In the genomic region with DNA sequence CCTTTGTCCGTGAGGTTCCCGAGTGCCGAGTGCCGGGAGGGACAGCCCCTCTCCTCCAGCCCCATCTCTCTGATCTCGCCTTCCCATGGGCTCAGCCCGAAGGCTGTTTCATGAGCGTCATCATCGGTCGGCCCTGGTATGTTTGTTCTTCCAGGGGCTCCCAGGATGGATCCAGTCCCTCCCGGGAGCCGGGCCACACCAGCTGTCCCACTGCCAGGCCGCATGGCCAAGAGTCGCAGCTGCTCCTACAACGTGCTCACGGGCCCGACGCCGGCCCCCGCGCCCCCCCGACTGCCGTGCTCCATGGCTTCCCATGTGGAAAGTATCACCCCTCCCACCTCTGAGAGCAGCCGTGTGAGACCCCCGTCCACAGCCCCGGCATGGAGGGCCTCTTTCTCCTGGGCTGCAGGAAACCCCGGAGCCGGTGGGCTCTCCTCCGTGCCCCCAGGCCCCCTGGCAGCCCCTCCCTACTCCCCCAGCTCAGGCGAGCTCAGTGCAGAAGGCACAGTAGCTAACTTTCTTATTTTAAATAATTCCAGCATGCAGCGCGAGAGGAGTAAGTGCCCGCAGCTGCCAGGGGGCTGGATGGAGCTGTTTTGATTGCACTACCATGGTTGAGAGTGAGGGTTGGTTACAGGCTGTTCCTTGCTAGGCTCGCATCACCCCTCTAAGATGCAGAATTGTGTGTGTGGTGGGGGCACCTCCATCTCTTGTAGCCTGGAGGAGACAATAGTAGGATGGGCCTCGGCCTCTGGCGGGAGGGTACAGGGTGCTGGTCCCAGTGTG, we compare ENCODE assay signal across 15 cellular contexts. TPM values are rescaled to one million over a fixed set of nuclear protein-coding genes. Genes with fewer than 3 reads are reported as not detected.
DNase-seq lines count a peak whose midpoint lies in the region; ATAC-seq lines count a peak whose summit lies in the region.
"Had no signal": no experiment of that assay in that cellular context is flagged by ENCODE, and none has a peak within 500 bp of the region (broad histone marks: within the 10 kb centered on the region; RNA-seq: fewer than 3 reads in every experiment).

No MANE protein-coding gene starts in this region.

- H3K27me3 Mint-ChIP-seq in stimulated activated memory B cell treated with anti-CD40 and anti-IgM and Interleukin-4, amounts not matched to agents 10 μg/mL and 1 μg/mL and 100 μg/mL, for 72 hours = no peaks in the 10 kb centered on the region
- H3K27me3 Mint-ChIP-seq in activated T-helper 2 cell treated with anti-CD3 and anti-CD28 coated beads, Interferon-gamma antibody, Interleukin-2, Interleukin-4, amounts not matched to agents 10 μg/mL and 5 μg/mL and 100 μg/mL, durations not matched to agents 14 hours and 24 hours and 36 hours (ENCODE audit: low read depth) = no peaks in the 10 kb centered on the region
- H3K27me3 Mint-ChIP-seq: effector memory CD8-positive, alpha-beta T cell had no signal

- no peaks in the 10 kb centered on the region for H3K9me3 ChIP-seq in BLaER1
- H3K9me3 ChIP-seq: uterus had no signal

- H3K4me2 ChIP-seq in BLaER1 = peak overlapping the region; percentile 95
- H3K4me2 ChIP-seq: PC-9 had no signal

- H3K9me3 Mint-ChIP-seq in stimulated activated memory B cell treated with anti-CD40 and anti-IgM and Interleukin-4, amounts not matched to agents 10 μg/mL and 1 μg/mL and 100 μg/mL, for 72 hours = no peaks in the 10 kb centered on the region
- H3K9me3 Mint-ChIP-seq in activated T-helper 2 cell treated with anti-CD3 and anti-CD28 coated beads, Interferon-gamma antibody, Interleukin-2, Interleukin-4, amounts not matched to agents 10 μg/mL and 5 μg/mL and 100 μg/mL, durations not matched to agents 14 hours and 24 hours and 36 hours = no peaks in the 10 kb centered on the region
- H3K9me3 Mint-ChIP-seq: effector memory CD8-positive, alpha-beta T cell; mesothelial cell of epicardium had no signal

- H3K36me3 ChIP-seq in BLaER1 = no peaks in the 10 kb centered on the region
- H3K36me3 ChIP-seq: uterus had no signal

- H3K4me3 ChIP-seq in BLaER1 = peak overlapping the region; percentile 47; the same call in 1 of the 2 replicates
- H3K4me3 ChIP-seq: PC-9, uterus had no signal

- peak overlapping the region; percentile 79 for H3K27ac ChIP-seq in BLaER1
- H3K27ac ChIP-seq: PC-9, uterus had no signal

- ATAC-seq in stimulated activated memory B cell treated with anti-CD40 and anti-IgM and Interleukin-4, amounts not matched to agents 10 μg/mL and 1 μg/mL and 100 μg/mL, for 72 hours = no peak
- ATAC-seq in GM18870 (IDR thresholded peaks at IDR 0.05; ENCODE audit: unreplicated experiment) = no peak
- ATAC-seq: effector memory CD8-positive, alpha-beta T cell had no signal

- H3K27me3 ChIP-seq in BLaER1 = no peaks in the 10 kb centered on the region
- H3K27me3 ChIP-seq: uterus had no signal

- H3K9ac ChIP-seq in BLaER1 = peak overlapping the region; percentile 62

- no peak overlapping the region for H3K27ac Mint-ChIP-seq in stimulated activated memory B cell treated with anti-CD40 and anti-IgM and Interleukin-4, amounts not matched to agents 10 μg/mL and 1 μg/mL and 100 μg/mL, for 72 hours
- no peak overlapping the region for H3K27ac Mint-ChIP-seq in activated T-helper 2 cell treated with anti-CD3 and anti-CD28 coated beads, Interferon-gamma antibody, Interleukin-2, Interleukin-4, amounts not matched to agents 10 μg/mL and 5 μg/mL and 100 μg/mL, durations not matched to agents 14 hours and 24 hours and 36 hours

- H4K20me1 ChIP-seq in BLaER1 = peaks cover 81% of the 10 kb centered on the region; the same call in 1 of the 2 replicates

- H3K36me3 Mint-ChIP-seq in stimulated activated memory B cell treated with anti-CD40 and anti-IgM and Interleukin-4, amounts not matched to agents 10 μg/mL and 1 μg/mL and 100 μg/mL, for 72 hours = no peaks in the 10 kb centered on the region
- no peaks in the 10 kb centered on the region for H3K36me3 Mint-ChIP-seq in activated T-helper 2 cell treated with anti-CD3 and anti-CD28 coated beads, Interferon-gamma antibody, Interleukin-2, Interleukin-4, amounts not matched to agents 10 μg/mL and 5 μg/mL and 100 μg/mL, durations not matched to agents 14 hours and 24 hours and 36 hours (ENCODE audit: low read depth)
- H3K36me3 Mint-ChIP-seq: mesothelial cell of epicardium had no signal

- H3K4me1 ChIP-seq in BLaER1 = peaks cover 100% of the 10 kb centered on the region
- H3K4me1 ChIP-seq: uterus had no signal

- no peak overlapping the region for H3K4me3 Mint-ChIP-seq in stimulated activated memory B cell treated with anti-CD40 and anti-IgM and Interleukin-4, amounts not matched to agents 10 μg/mL and 1 μg/mL and 100 μg/mL, for 72 hours
- H3K4me3 Mint-ChIP-seq in activated T-helper 2 cell treated with anti-CD3 and anti-CD28 coated beads, Interferon-gamma antibody, Interleukin-2, Interleukin-4, amounts not matched to agents 10 μg/mL and 5 μg/mL and 100 μg/mL, durations not matched to agents 14 hours and 24 hours and 36 hours (ENCODE audit: low read depth) = no peak overlapping the region
- H3K4me3 Mint-ChIP-seq: effector memory CD8-positive, alpha-beta T cell; mesothelial cell of epicardium had no signal

- peak; percentile 82 for DNase-seq in NCI-H82 (lab: John Stamatoyannopoulos, UW)
- peak; percentile 38 for DNase-seq in globus pallidus (ENCODE audit: low spot score)
- DNase-seq in occipital lobe (lab: John Stamatoyannopoulos, UW) = peak; percentile 33
- no peak for DNase-seq in activated T-helper 2 cell treated with anti-CD3 and anti-CD28 coated beads, Interferon-gamma antibody, Interleukin-2, Interleukin-4, amounts not matched to agents 10 μg/mL and 5 μg/mL and 100 μg/mL, durations not matched to agents 14 hours and 24 hours and 36 hours (ENCODE audit: low spot score)
- no peak for DNase-seq in COR-L47 (lab: John Stamatoyannopoulos, UW)
- DNase-seq: effector memory CD8-positive, alpha-beta T cell; NCI-H1436 treated with DMSO at 0.1 percent for 48 hours; PC-9; small intestine; T1000 had no signal

- intact Hi-C loops in activated T-helper 2 cell treated with anti-CD3 and anti-CD28 coated beads, Interferon-gamma antibody, Interleukin-2, Interleukin-4, amounts not matched to agents 10 μg/mL and 5 μg/mL and 100 μg/mL, durations not matched to agents 14 hours and 24 hours and 36 hours (cut with micrococcal nuclease) = no loop called here

- peaks cover 31% of the 10 kb centered on the region for H3K4me1 Mint-ChIP-seq in stimulated activated memory B cell treated with anti-CD40 and anti-IgM and Interleukin-4, amounts not matched to agents 10 μg/mL and 1 μg/mL and 100 μg/mL, for 72 hours
- peaks cover 2% of the 10 kb centered on the region for H3K4me1 Mint-ChIP-seq in activated T-helper 2 cell treated with anti-CD3 and anti-CD28 coated beads, Interferon-gamma antibody, Interleukin-2, Interleukin-4, amounts not matched to agents 10 μg/mL and 5 μg/mL and 100 μg/mL, durations not matched to agents 14 hours and 24 hours and 36 hours (ENCODE audit: low read depth)

RNA-seq across cellular contexts. Expression of a gene that starts 26.6 kb away (rescaled TPM):
- total RNA-seq in occipital lobe = 18.4 TPM
- total RNA-seq in activated T-helper 2 cell treated with anti-CD3 and anti-CD28 coated beads, Interferon-gamma antibody, Interleukin-2, Interleukin-4, amounts not matched to agents 10 μg/mL and 5 μg/mL and 100 μg/mL, durations not matched to agents 14 hours and 24 hours and 36 hours = 37.2 and 39.4 TPM in 2 replicates

Comparison
In these comparisons a context has a peak if more than half of its experiments do, and no peak if none do; other contexts are left out.
1. DNase-seq: peak in NCI-H82 (single experiment), globus pallidus (single experiment) and occipital lobe (single experiment); none in activated T-helper 2 cell treated with anti-CD3 and anti-CD28 coated beads, Interferon-gamma antibody, Interleukin-2, Interleukin-4, amounts not matched to agents 10 μg/mL and 5 μg/mL and 100 μg/mL, durations not matched to agents 14 hours and 24 hours and 36 hours (single experiment) and COR-L47 (single experiment).